In genomic region chr10:83542774-83543291, GRCh38 we compare ENCODE assay signal across 12 cellular contexts.
DNase-seq lines count a peak whose midpoint lies in the region; ATAC-seq and TF ChIP-seq lines count a peak whose summit lies in the region.
"Had no signal": no experiment of that assay in that cellular context is flagged by ENCODE, and none has a peak within 500 bp of the region (broad histone marks: within the 10 kb centered on the region; RNA-seq: fewer than 3 reads in every experiment).

No MANE protein-coding gene starts in this region.

- no peak overlapping the region for H4K8ac ChIP-seq in mesenchymal stem cell (ENCODE audit: low read length)

- H3K79me1 ChIP-seq in mesenchymal stem cell (replicated peaks; ENCODE audit: low read length, poor library complexity, severe bottlenecking): no peaks in the 10 kb centered on the region

- H3K27ac ChIP-seq in mesenchymal stem cell (ENCODE audit: low read length, poor library complexity, severe bottlenecking) (peak overlapping the region; percentile 99), right lobe of liver (no peak overlapping the region)

- H3K27me3 ChIP-seq in mesenchymal stem cell (ENCODE audit: control insufficient read depth in 1 of 2, insufficient read depth in 1 of 2, low read length in 2 of 2) (no peaks in the 10 kb centered on the region), right lobe of liver (no peaks in the 10 kb centered on the region)

- H3K4me1 ChIP-seq in mesenchymal stem cell (ENCODE audit: control insufficient read depth, insufficient read depth, low read depth, low read length) (peaks cover 7% of the 10 kb centered on the region), right lobe of liver (no peaks in the 10 kb centered on the region)

- H3K23ac ChIP-seq in mesenchymal stem cell (ENCODE audit: low read length in 2 of 2): no peak overlapping the region

- H2BK12ac ChIP-seq in mesenchymal stem cell (ENCODE audit: low read length in 2 of 2): peak overlapping the region; percentile 28 to 70

- no peaks in the 10 kb centered on the region for H3K27me3 Mint-ChIP-seq in activated CD8-positive, alpha-beta memory T cell treated with anti-CD3 and anti-CD28 coated beads, Interleukin-2, amount 10 ng/mL, durations not matched to agents 7 days and 5 days
- H3K27me3 Mint-ChIP-seq in natural killer cell treated with Interleukin-12 subunit alpha and Interleukin-12 subunit beta and Interleukin-15 and Interleukin-18, amount 100 ng/mL, for 72 hours: no peaks in the 10 kb centered on the region
- H3K27me3 Mint-ChIP-seq: activated T-cell treated with anti-CD3 and anti-CD28 coated beads, Interleukin-2, amount 50 U/mL, for 24 hours had no signal

- H2BK15ac ChIP-seq in mesenchymal stem cell (ENCODE audit: low read depth, poor library complexity, severe bottlenecking): no peak overlapping the region

- H3K4ac ChIP-seq in mesenchymal stem cell (ENCODE audit: low read depth in 1 of 2, low read length in 2 of 2): no peak overlapping the region

- peak overlapping the region in 1 of 2 experiments; percentile 5 for H3K18ac ChIP-seq in mesenchymal stem cell (ENCODE audit: low read depth in 1 of 2, low read length in 2 of 2)

- H3K9ac ChIP-seq in mesenchymal stem cell (ENCODE audit: low read length): peak overlapping the region; percentile 28

- H2AFZ ChIP-seq in mesenchymal stem cell (ENCODE audit: low read depth, low read length): no peak overlapping the region

- no peak overlapping the region for H4K91ac ChIP-seq in mesenchymal stem cell (ENCODE audit: low read length)

- H3K36me3 ChIP-seq in mesenchymal stem cell (ENCODE audit: control insufficient read depth in 1 of 2, insufficient read depth in 2 of 2, low read depth in 1 of 2, low read length in 2 of 2) (no peaks in the 10 kb centered on the region), right lobe of liver (no peaks in the 10 kb centered on the region)

- H3K9me3 Mint-ChIP-seq in activated CD8-positive, alpha-beta memory T cell treated with anti-CD3 and anti-CD28 coated beads, Interleukin-2, amount 10 ng/mL, durations not matched to agents 7 days and 5 days (ENCODE audit: low read depth): no peaks in the 10 kb centered on the region
- peaks cover 5% of the 10 kb centered on the region for H3K9me3 Mint-ChIP-seq in natural killer cell treated with Interleukin-12 subunit alpha and Interleukin-12 subunit beta and Interleukin-15 and Interleukin-18, amount 100 ng/mL, for 72 hours

- peak overlapping the region; percentile 88 for H2BK5ac ChIP-seq in mesenchymal stem cell (ENCODE audit: low read depth, low read length, poor library complexity, severe bottlenecking)

- no peak overlapping the region for H3K4me3 Mint-ChIP-seq in activated CD8-positive, alpha-beta memory T cell treated with anti-CD3 and anti-CD28 coated beads, Interleukin-2, amount 10 ng/mL, durations not matched to agents 7 days and 5 days
- no peak overlapping the region for H3K4me3 Mint-ChIP-seq in natural killer cell treated with Interleukin-12 subunit alpha and Interleukin-12 subunit beta and Interleukin-15 and Interleukin-18, amount 100 ng/mL, for 72 hours
- H3K4me3 Mint-ChIP-seq: activated T-cell treated with anti-CD3 and anti-CD28 coated beads, Interleukin-2, amount 50 U/mL, for 24 hours had no signal

- DNase-seq in NCI-H510A (lab: John Stamatoyannopoulos, UW) (peak; percentile 58), mesenchymal stem cell (peak; percentile 79), SHP77 (lab: John Stamatoyannopoulos, UW) (no peak), right lobe of liver (no peak)
- DNase-seq in activated CD8-positive, alpha-beta memory T cell treated with anti-CD3 and anti-CD28 coated beads, Interleukin-2, amount 10 ng/mL, durations not matched to agents 7 days and 5 days: no peak
- no peak for DNase-seq in natural killer cell treated with Interleukin-12 subunit alpha and Interleukin-12 subunit beta and Interleukin-15 and Interleukin-18, amount 100 ng/mL, for 72 hours (ENCODE audit: low spot score)
- DNase-seq: activated T-cell treated with anti-CD3 and anti-CD28 coated beads, Interleukin-2, amount 50 U/mL, for 24 hours; SHP77 treated with DMSO at 0.1 percent for 48 hours; stimulated activated naive CD4-positive, alpha-beta T cell had no signal

- no peak overlapping the region for H3K4me2 ChIP-seq in mesenchymal stem cell (ENCODE audit: low read length, poor library complexity, severe bottlenecking)

- peak overlapping the region in 1 of 2 experiments; percentile 3 for H3K14ac ChIP-seq in mesenchymal stem cell (ENCODE audit: low read length in 2 of 2)

- no peak overlapping the region for H3K27ac Mint-ChIP-seq in activated CD8-positive, alpha-beta memory T cell treated with anti-CD3 and anti-CD28 coated beads, Interleukin-2, amount 10 ng/mL, durations not matched to agents 7 days and 5 days
- no peak overlapping the region for H3K27ac Mint-ChIP-seq in natural killer cell treated with Interleukin-12 subunit alpha and Interleukin-12 subunit beta and Interleukin-15 and Interleukin-18, amount 100 ng/mL, for 72 hours
- H3K27ac Mint-ChIP-seq: activated T-cell treated with anti-CD3 and anti-CD28 coated beads, Interleukin-2, amount 50 U/mL, for 24 hours had no signal

- H3K36me3 Mint-ChIP-seq in activated CD8-positive, alpha-beta memory T cell treated with anti-CD3 and anti-CD28 coated beads, Interleukin-2, amount 10 ng/mL, durations not matched to agents 7 days and 5 days: no peaks in the 10 kb centered on the region
- H3K36me3 Mint-ChIP-seq in natural killer cell treated with Interleukin-12 subunit alpha and Interleukin-12 subunit beta and Interleukin-15 and Interleukin-18, amount 100 ng/mL, for 72 hours: no peaks in the 10 kb centered on the region

- ATAC-seq in GM18861 (IDR thresholded peaks at IDR 0.05; ENCODE audit: unreplicated experiment) (peak; percentile 59), HG02610 (IDR thresholded peaks at IDR 0.05; ENCODE audit: unreplicated experiment) (peak; percentile 60), right lobe of liver (no peak)
- ATAC-seq in activated CD8-positive, alpha-beta memory T cell treated with anti-CD3 and anti-CD28 coated beads, Interleukin-2, amount 10 ng/mL, durations not matched to agents 7 days and 5 days: no peak
- ATAC-seq in natural killer cell treated with Interleukin-12 subunit alpha and Interleukin-12 subunit beta and Interleukin-15 and Interleukin-18, amount 100 ng/mL, for 72 hours: no peak
- ATAC-seq: HepG2 had no signal

- no peaks in the 10 kb centered on the region for H3K9me3 ChIP-seq in mesenchymal stem cell (ENCODE audit: control insufficient read depth, low read length)
- no peaks in the 10 kb centered on the region for H3K9me3 ChIP-seq in right lobe of liver

- H3K4me1 Mint-ChIP-seq in activated CD8-positive, alpha-beta memory T cell treated with anti-CD3 and anti-CD28 coated beads, Interleukin-2, amount 10 ng/mL, durations not matched to agents 7 days and 5 days: no peaks in the 10 kb centered on the region
- no peaks in the 10 kb centered on the region for H3K4me1 Mint-ChIP-seq in natural killer cell treated with Interleukin-12 subunit alpha and Interleukin-12 subunit beta and Interleukin-15 and Interleukin-18, amount 100 ng/mL, for 72 hours (ENCODE audit: low read depth in 2 of 2)

- 80% methylated on average over 2 of the region's 2 CpGs for WGBS in mesenchymal stem cell
- WGBS in right lobe of liver (ENCODE audit: insufficient coverage, low coverage, low lambda C conversion rate, missing lambda C conversion rate): 86% methylated on average over 2 of the region's 2 CpGs

- H2AK5ac ChIP-seq in mesenchymal stem cell (ENCODE audit: low read length, severe bottlenecking): peak overlapping the region; percentile 14

- no peak for TF ChIP-seq POLR2A in right lobe of liver (IDR thresholded peaks at IDR 0.05)

- H2BK120ac ChIP-seq in mesenchymal stem cell (ENCODE audit: low read depth, low read length): no peak overlapping the region

- CTCF ChIA-PET in activated CD8-positive, alpha-beta memory T cell treated with anti-CD3 and anti-CD28 coated beads, Interleukin-2, amount 10 ng/mL, durations not matched to agents 7 days and 5 days (lab: Charles Lee): no interaction called here

- H3K4me3 ChIP-seq in mesenchymal stem cell (ENCODE audit: insufficient read depth in 1 of 2, low read depth in 1 of 2, low read length in 2 of 2): peak overlapping the region in 1 of 2 experiments; percentile 11
- H3K4me3 ChIP-seq in right lobe of liver: no peak overlapping the region

- TF ChIP-seq CTCF in right lobe of liver (IDR thresholded peaks at IDR 0.05): no peak

- intact Hi-C loops in right lobe of liver (cut with DNase I): no loop called here

Comparison
In these comparisons a context has a peak if more than half of its experiments do, and no peak if none do; other contexts are left out.
1. ATAC-seq: peak in GM18861 (single experiment) and HG02610 (single experiment); none in activated CD8-positive, alpha-beta memory T cell treated with anti-CD3 and anti-CD28 coated beads, Interleukin-2, amount 10 ng/mL, durations not matched to agents 7 days and 5 days (single experiment), right lobe of liver (0 of 4) and natural killer cell treated with Interleukin-12 subunit alpha and Interleukin-12 subunit beta and Interleukin-15 and Interleukin-18, amount 100 ng/mL, for 72 hours (0 of 2).
2. DNase-seq: peak in NCI-H510A (single experiment) and mesenchymal stem cell (single experiment); none in SHP77 (0 of 2), activated CD8-positive, alpha-beta memory T cell treated with anti-CD3 and anti-CD28 coated beads, Interleukin-2, amount 10 ng/mL, durations not matched to agents 7 days and 5 days (single experiment), right lobe of liver (0 of 3) and natural killer cell treated with Interleukin-12 subunit alpha and Interleukin-12 subunit beta and Interleukin-15 and Interleukin-18, amount 100 ng/mL, for 72 hours (single experiment).